ENCODE assay signal across 4 cellular contexts in the genomic region with DNA sequence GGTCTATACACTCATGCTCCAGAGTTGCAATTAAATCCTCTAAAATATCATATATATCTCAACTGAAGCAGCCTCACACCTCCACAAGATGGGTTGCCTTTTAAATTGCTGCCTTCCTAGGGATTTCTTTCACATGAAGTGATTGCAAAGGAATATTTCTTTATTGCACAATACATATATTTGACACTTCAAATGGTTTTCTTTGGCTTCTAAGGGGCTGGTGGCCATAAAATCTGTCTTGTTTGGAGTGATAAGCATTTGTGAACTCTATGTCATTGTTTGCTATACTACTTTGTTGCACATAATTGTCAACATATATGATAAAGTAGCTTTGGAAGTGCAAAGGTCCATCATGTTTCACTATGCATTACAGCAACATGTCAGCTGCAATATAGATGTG.
TF ChIP-seq lines count a peak whose summit lies in the region.

No MANE protein-coding gene starts in this region.

TF ChIP-seq in HEK293T, 16 proteins besides CTCF, POLR2A, EP300 and RAD21:
- TF ChIP-seq ZNF384 (IDR thresholded peaks at IDR 0.05) = no peak
- TF ChIP-seq, protein P1, sequence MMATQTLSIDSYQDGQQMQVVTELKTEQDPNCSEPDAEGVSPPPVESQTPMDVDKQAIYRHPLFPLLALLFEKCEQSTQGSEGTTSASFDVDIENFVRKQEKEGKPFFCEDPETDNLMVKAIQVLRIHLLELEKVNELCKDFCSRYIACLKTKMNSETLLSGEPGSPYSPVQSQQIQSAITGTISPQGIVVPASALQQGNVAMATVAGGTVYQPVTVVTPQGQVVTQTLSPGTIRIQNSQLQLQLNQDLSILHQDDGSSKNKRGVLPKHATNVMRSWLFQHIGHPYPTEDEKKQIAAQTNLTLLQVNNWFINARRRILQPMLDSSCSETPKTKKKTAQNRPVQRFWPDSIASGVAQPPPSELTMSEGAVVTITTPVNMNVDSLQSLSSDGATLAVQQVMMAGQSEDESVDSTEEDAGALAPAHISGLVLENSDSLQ (IDR thresholded peaks at IDR 0.05) = 0 out of 2 replicates have a peak, but pooled peaks have one; percentile 27
- TF ChIP-seq BHLHE40 (IDR thresholded peaks at IDR 0.05; ENCODE audit: borderline replicate concordance) = no peak
- TF ChIP-seq ARNT (IDR thresholded peaks at IDR 0.05) = no peak

TF ChIP-seq in IMR-90, 13 proteins besides CTCF, POLR2A, EP300 and RAD21:
- TF ChIP-seq CEBPB (IDR thresholded peaks at IDR 0.05; ENCODE audit: low read depth, low read length) (peak; percentile 76), MAFK (IDR thresholded peaks at IDR 0.05; ENCODE audit: low read depth, low read length) (no peak), SMC3 (IDR thresholded peaks at IDR 0.05; ENCODE audit: low read depth, low read length) (no peak)
- TF ChIP-seq, protein P2, sequence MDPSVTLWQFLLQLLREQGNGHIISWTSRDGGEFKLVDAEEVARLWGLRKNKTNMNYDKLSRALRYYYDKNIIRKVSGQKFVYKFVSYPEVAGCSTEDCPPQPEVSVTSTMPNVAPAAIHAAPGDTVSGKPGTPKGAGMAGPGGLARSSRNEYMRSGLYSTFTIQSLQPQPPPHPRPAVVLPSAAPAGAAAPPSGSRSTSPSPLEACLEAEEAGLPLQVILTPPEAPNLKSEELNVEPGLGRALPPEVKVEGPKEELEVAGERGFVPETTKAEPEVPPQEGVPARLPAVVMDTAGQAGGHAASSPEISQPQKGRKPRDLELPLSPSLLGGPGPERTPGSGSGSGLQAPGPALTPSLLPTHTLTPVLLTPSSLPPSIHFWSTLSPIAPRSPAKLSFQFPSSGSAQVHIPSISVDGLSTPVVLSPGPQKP (IDR thresholded peaks at IDR 0.05; ENCODE audit: borderline replicate concordance, low read depth, low read length) = no peak

TF ChIP-seq in H1, 55 proteins besides CTCF, POLR2A, EP300 and RAD21:
- TF ChIP-seq FOSL1 (IDR thresholded peaks at IDR 0.05; ENCODE audit: insufficient read depth, low read depth, low read length) = no peak
- TF ChIP-seq CTBP2 (IDR thresholded peaks at IDR 0.05; ENCODE audit: borderline replicate concordance, insufficient read depth, insufficient read length, low read length) = no peak
- TF ChIP-seq SIRT6 (IDR thresholded peaks at IDR 0.05; ENCODE audit: low read length) = no peak
- TF ChIP-seq JUND (IDR thresholded peaks at IDR 0.05; ENCODE audit: low read length) = no peak
- no peak for TF ChIP-seq MAFK (IDR thresholded peaks at IDR 0.05; ENCODE audit: low read depth, low read length)
- no peak for TF ChIP-seq CHD1 (IDR thresholded peaks at IDR 0.05; ENCODE audit: low read depth, low read length)
- peak; percentile 35; the same call in 1 of the 2 replicates for TF ChIP-seq CEBPB (IDR thresholded peaks at IDR 0.05; ENCODE audit: low read depth, low read length)

TF ChIP-seq in GM12891, 5 proteins besides CTCF, POLR2A, EP300 and RAD21 (continued from another document):
- TF ChIP-seq TAF1 (IDR thresholded peaks at IDR 0.05; ENCODE audit: low read depth, low read length) (no peak), POU2F2 (IDR thresholded peaks at IDR 0.05; ENCODE audit: low read depth, low read length) (no peak), SPI1 (IDR thresholded peaks at IDR 0.05; ENCODE audit: low read depth, low read length) (no peak), PAX5 (IDR thresholded peaks at IDR 0.05; ENCODE audit: insufficient read depth, low read length, severe bottlenecking) (no peak)
TF ChIP-seq in GM12891: peak in this region for 0.
